In the genomic region with DNA sequence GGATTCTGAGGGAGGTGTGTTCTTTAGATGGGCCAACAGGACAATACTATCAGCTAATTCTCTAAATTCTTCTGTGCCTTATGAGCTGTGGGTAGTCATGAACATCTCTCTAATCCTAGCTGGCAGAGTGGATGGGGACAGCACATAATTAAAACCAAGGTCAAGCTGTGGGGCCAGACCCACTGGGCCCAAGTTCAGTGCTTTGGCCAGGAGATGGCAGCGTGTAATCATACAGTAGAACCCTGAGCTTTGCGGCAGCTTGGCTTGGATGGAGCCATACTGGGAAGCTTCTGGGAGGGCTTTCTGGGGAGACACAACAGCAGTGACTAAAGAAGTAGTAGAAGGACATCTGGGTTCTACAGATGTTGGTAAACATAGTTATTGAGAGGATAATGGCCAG, we compare ENCODE assay signal across 9 cellular contexts.
DNase-seq lines count a peak whose midpoint lies in the region; TF ChIP-seq lines count a peak whose summit lies in the region.
"Had no signal": no experiment of that assay in that cellular context is flagged by ENCODE, and none has a peak within 500 bp of the region (broad histone marks: within the 10 kb centered on the region; RNA-seq: fewer than 3 reads in every experiment).

No MANE protein-coding gene starts in this region.

- CTCF ChIA-PET in activated naive CD4-positive, alpha-beta T cell treated with anti-CD3 and anti-CD28 coated beads for 36 hours (lab: Charles Lee) = interaction anchor here (0.5 to 13.1 kb wide), 21 partner anchors 8 to 355 kb away, joined by 3 to 253 read pairs (median 3); a partner anchor contains a TSS
- CTCF ChIA-PET in PC-9 (lab: Charles Lee) = interaction anchor here (1.1 to 1.2 kb wide), 2 partner anchors 132 to 136 kb away, joined by 3 to 5 read pairs; no protein-coding TSS in a partner anchor

- H3K4me2 ChIP-seq in PC-9 = no peak overlapping the region

- H3K4me3 ChIP-seq in PC-9 = no peak overlapping the region
- H3K4me3 ChIP-seq: SJSA1 had no signal

- no peaks in the 10 kb centered on the region for H3K9me2 ChIP-seq in PC-9 (ENCODE audit: insufficient read depth)

- H2AFZ ChIP-seq in PC-9 = no peak overlapping the region

- intact Hi-C loops in activated naive CD4-positive, alpha-beta T cell treated with anti-CD3 and anti-CD28 coated beads for 36 hours (cut with micrococcal nuclease) = loop anchor here (1.0 to 10.0 kb wide), 4 partner anchors 136 to 397 kb away; a partner anchor contains a TSS
- intact Hi-C loops in PC-9 (cut with micrococcal nuclease; ENCODE audit: unreplicated experiment) = loop anchor here (2.0 kb wide), 1 partner anchor 136 kb away; no protein-coding TSS in a partner anchor

- H3K4me3 Mint-ChIP-seq in activated naive CD4-positive, alpha-beta T cell treated with anti-CD3 and anti-CD28 coated beads for 36 hours = no peak overlapping the region

- peak; percentile 62 for DNase-seq in activated naive CD4-positive, alpha-beta T cell treated with anti-CD3 and anti-CD28 coated beads for 36 hours
- no peak for DNase-seq in activated naive CD4-positive, alpha-beta T cell treated with anti-CD3 and anti-CD28 coated beads, Interleukin-2, amount 50 U/mL, for 16 hours
- DNase-seq in PC-9 (no peak), iPS DF 19.7 (ENCODE audit: low read depth, low spot score) (peak; percentile 2), stromal cell of bone marrow (ENCODE audit: low read depth) (peak; percentile 18), NCI-H1930 (lab: John Stamatoyannopoulos, UW) (no peak), NK-92 (lab: John Stamatoyannopoulos, UW; ENCODE audit: unreplicated experiment) (no peak), NCI-H1048 (lab: John Stamatoyannopoulos, UW) (no peak)

- BruUV-seq in PC-9 (replicated peaks; lab: Mats Ljungman, UMichigan) = no TSS peak

- peak; percentile 38; the same call in 1 of the 2 replicates for TF ChIP-seq CTCF in PC-9 (conservative IDR thresholded peaks at IDR 0.05)

- H3K9me3 ChIP-seq in PC-9 (ENCODE audit: insufficient read depth, low read depth) = no peaks in the 10 kb centered on the region
- H3K9me3 ChIP-seq: SJSA1 had no signal

- no peaks in the 10 kb centered on the region for H3K36me3 Mint-ChIP-seq in activated naive CD4-positive, alpha-beta T cell treated with anti-CD3 and anti-CD28 coated beads for 36 hours (ENCODE audit: low read depth)

- H3K79me2 ChIP-seq in PC-9 (ENCODE audit: low read depth) = no peaks in the 10 kb centered on the region

- H3K27ac ChIP-seq in PC-9 = no peak overlapping the region
- H3K27ac ChIP-seq: SJSA1 had no signal

- no peak overlapping the region for H3K27ac Mint-ChIP-seq in activated naive CD4-positive, alpha-beta T cell treated with anti-CD3 and anti-CD28 coated beads for 36 hours

- H3K9me3 Mint-ChIP-seq in activated naive CD4-positive, alpha-beta T cell treated with anti-CD3 and anti-CD28 coated beads for 36 hours = no peaks in the 10 kb centered on the region

- no peaks in the 10 kb centered on the region for H3K36me3 ChIP-seq in PC-9 (ENCODE audit: low read depth)
- H3K36me3 ChIP-seq: SJSA1 had no signal

- no peaks in the 10 kb centered on the region for H3F3A ChIP-seq in PC-9 (ENCODE audit: insufficient read depth, low read depth)

- no peaks in the 10 kb centered on the region for H3K27me3 ChIP-seq in PC-9 (ENCODE audit: insufficient read depth, low read depth)
- H3K27me3 ChIP-seq: SJSA1 had no signal

- H3K4me1 ChIP-seq in PC-9 (replicated peaks; ENCODE audit: insufficient read depth) = no peaks in the 10 kb centered on the region
- H3K4me1 ChIP-seq: SJSA1 had no signal

- H3K4me1 Mint-ChIP-seq in activated naive CD4-positive, alpha-beta T cell treated with anti-CD3 and anti-CD28 coated beads for 36 hours (ENCODE audit: low read depth) = no peaks in the 10 kb centered on the region

- peaks cover 9% of the 10 kb centered on the region for H3K27me3 Mint-ChIP-seq in activated naive CD4-positive, alpha-beta T cell treated with anti-CD3 and anti-CD28 coated beads for 36 hours (ENCODE audit: low read depth)

- H4K20me1 ChIP-seq in PC-9 (ENCODE audit: insufficient read depth) = no peaks in the 10 kb centered on the region

- POLR2A ChIA-PET in PC-9 (lab: Charles Lee; ENCODE audit: unreplicated experiment) = no interaction called here

Comparison
In these comparisons a context has a peak if more than half of its experiments do, and no peak if none do; other contexts are left out.
1. DNase-seq: peak in activated naive CD4-positive, alpha-beta T cell treated with anti-CD3 and anti-CD28 coated beads for 36 hours (single experiment), iPS DF 19.7 (single experiment) and stromal cell of bone marrow (single experiment); none in activated naive CD4-positive, alpha-beta T cell treated with anti-CD3 and anti-CD28 coated beads, Interleukin-2, amount 50 U/mL, for 16 hours (single experiment), PC-9 (0 of 2), NCI-H1930 (0 of 2), NK-92 (single experiment) and NCI-H1048 (single experiment).